Comparison of ENCODE assay signal across 9 cellular contexts in genomic region chr1:209648931-209649776, GRCh38. TPM values are rescaled to one million over a fixed set of nuclear protein-coding genes. Genes with fewer than 3 reads are reported as not detected.
DNase-seq lines count a peak whose midpoint lies in the region; ATAC-seq and TF ChIP-seq lines count a peak whose summit lies in the region.
"Had no signal": no experiment of that assay in that cellular context is flagged by ENCODE, and none has a peak within 500 bp of the region (broad histone marks: within the 10 kb centered on the region; RNA-seq: fewer than 3 reads in every experiment).

No MANE protein-coding gene starts in this region.

- BruUV-seq in Panc1 (replicated peaks; lab: Mats Ljungman, UMichigan): no TSS peak

- ATAC-seq in Panc1: 0 out of 2 replicates have a peak, but pooled peaks have one; percentile 59
- ATAC-seq in esophagus mucosa: peak; percentile 25
- peak; percentile 66 to 84 (median 68) for ATAC-seq in psoas muscle
- ATAC-seq in HG02970 (IDR thresholded peaks at IDR 0.05; ENCODE audit: low FRiP score, unreplicated experiment): no peak
- ATAC-seq in GM19324 (IDR thresholded peaks at IDR 0.05; ENCODE audit: low FRiP score, unreplicated experiment): no peak
- no peak for ATAC-seq in CD8-positive, alpha-beta T cell

- no peak overlapping the region for H3K27ac ChIP-seq in Panc1 (ENCODE audit: low read length)
- H3K27ac ChIP-seq in psoas muscle: peak overlapping the region; percentile 74
- no peak overlapping the region for H3K27ac ChIP-seq in CD8-positive, alpha-beta T cell (ENCODE audit: low read depth, low read length)

- H3K4me3 Mint-ChIP-seq in CD8-positive, alpha-beta T cell: no peak overlapping the region

- intact Hi-C loops in Panc1 (cut with micrococcal nuclease; ENCODE audit: unreplicated experiment) (no loop called here), psoas muscle (cut with DNase I) (no loop called here)
- intact Hi-C loops in CD8-positive, alpha-beta T cell (cut with DNase I, micrococcal nuclease): no loop called here

- H3K4me1 ChIP-seq in Panc1 (ENCODE audit: control insufficient read depth, insufficient read depth, low read length) (peaks cover 5% of the 10 kb centered on the region), psoas muscle (peaks cover 50% of the 10 kb centered on the region)
- peaks cover 6% of the 10 kb centered on the region for H3K4me1 ChIP-seq in CD8-positive, alpha-beta T cell (ENCODE audit: insufficient read depth, low read length)

- H3K27me3 Mint-ChIP-seq in CD8-positive, alpha-beta T cell (ENCODE audit: low read depth): no peaks in the 10 kb centered on the region

- CTCF ChIA-PET in Panc1 (lab: Charles Lee): no interaction called here
- CTCF ChIA-PET in CD8-positive, alpha-beta T cell (lab: Charles Lee): interaction anchor here (0.6 to 1.8 kb wide), 6 partner anchors 14 to 174 kb away, joined by 3 to 7 read pairs (median 3); no protein-coding TSS in a partner anchor

- DNase-seq in ELR (ENCODE audit: low read depth): peak; percentile 98
- peak; percentile 55 for DNase-seq in Panc1 (ENCODE audit: low read depth, low spot score)
- DNase-seq in psoas muscle: no peak
- DNase-seq in cerebellar nuclear complex (lab: John Stamatoyannopoulos, UW): no peak
- no peak for DNase-seq in CD8-positive, alpha-beta T cell
- DNase-seq: central memory CD4-positive, alpha-beta T cell had no signal

- H3K9me3 ChIP-seq in Panc1 (ENCODE audit: control insufficient read depth, insufficient read depth, low read depth, low read length) (no peaks in the 10 kb centered on the region), psoas muscle (no peaks in the 10 kb centered on the region)
- H3K9me3 ChIP-seq in CD8-positive, alpha-beta T cell (ENCODE audit: low read length): no peaks in the 10 kb centered on the region

- H3K4me3 ChIP-seq in Panc1 (ENCODE audit: low read depth in 2 of 2, low read length in 2 of 2): no peak overlapping the region
- H3K4me3 ChIP-seq in psoas muscle: no peak overlapping the region
- no peak overlapping the region for H3K4me3 ChIP-seq in CD8-positive, alpha-beta T cell (ENCODE audit: low read depth, low read length)

- peaks cover 4% of the 10 kb centered on the region for H3K4me1 Mint-ChIP-seq in CD8-positive, alpha-beta T cell (ENCODE audit: low read depth)

- POLR2A ChIA-PET in Panc1 (lab: Charles Lee): no interaction called here
- POLR2A ChIA-PET in CD8-positive, alpha-beta T cell (lab: Charles Lee): no interaction called here

- H3K27me3 ChIP-seq in Panc1 (ENCODE audit: control insufficient read depth, insufficient read depth, low read length) (no peaks in the 10 kb centered on the region), psoas muscle (ENCODE audit: insufficient read depth in 3 of 3, low read length in 2 of 3) (no peaks in the 10 kb centered on the region)
- H3K27me3 ChIP-seq in CD8-positive, alpha-beta T cell (ENCODE audit: insufficient read depth, low read length): no peaks in the 10 kb centered on the region

- TF ChIP-seq CTCF in Panc1 (IDR thresholded peaks at IDR 0.05) (no peak), psoas muscle (IDR thresholded peaks at IDR 0.05) (no peak)
- no peak for TF ChIP-seq CTCF in CD8-positive, alpha-beta T cell (IDR thresholded peaks at IDR 0.05)

- H3K9me3 Mint-ChIP-seq in CD8-positive, alpha-beta T cell: no peaks in the 10 kb centered on the region

- no peak overlapping the region for H3K27ac Mint-ChIP-seq in CD8-positive, alpha-beta T cell

- WGBS in psoas muscle, 3 donors: 36 to 48% (median 41%) methylated on average over 6 of the region's 6 CpGs

- H3K36me3 ChIP-seq in Panc1 (ENCODE audit: control insufficient read depth, insufficient read depth, low read length) (no peaks in the 10 kb centered on the region), psoas muscle (ENCODE audit: insufficient read depth in 1 of 2, low read depth in 1 of 2) (no peaks in the 10 kb centered on the region)
- no peaks in the 10 kb centered on the region for H3K36me3 ChIP-seq in CD8-positive, alpha-beta T cell (ENCODE audit: insufficient read depth, low read length)

- in situ Hi-C loops in Panc1 (cut with HindIII; ENCODE audit: low pct_unique_long_range_greater_than_20kb, low sequenced_read_pairs): no loop called here

- H3K36me3 Mint-ChIP-seq in CD8-positive, alpha-beta T cell: no peaks in the 10 kb centered on the region

RNA-seq across cellular contexts. Expression of gene LAMB3, which starts 3.1 kb away (rescaled TPM):
- total RNA-seq in Panc1 (2021; ENCODE audit: unreplicated experiment): 0.85 TPM
- 0.21 TPM for polyA plus RNA-seq in Panc1 (2012; ENCODE audit: insufficient read length)
- 76.7 TPM for total RNA-seq in esophagus mucosa
- total RNA-seq in psoas muscle: 1 to 10 TPM in 3 of 4 donors, under 1 TPM in 1; 0.88 to 2.7 (median 1.8) TPM
- polyA plus RNA-seq in psoas muscle: 1 to 10 TPM in 2 of 3 donors, under 1 TPM in 1; 0.98 to 2.6 (median 2.0) TPM
- total RNA-seq in CD8-positive, alpha-beta T cell: not detected

RNA-seq across cellular contexts. Expression of gene G0S2, which starts 26.1 kb away (rescaled TPM):
- total RNA-seq in Panc1 (2021; ENCODE audit: unreplicated experiment) (2.5 TPM), esophagus mucosa (2.3 TPM), psoas muscle (100 to 1,000 TPM in 2 of 4 donors, 10 to 100 TPM in 2; 50.0 to 468 (median 92.8) TPM)
- polyA plus RNA-seq in Panc1 (2012; ENCODE audit: insufficient read length): 0.86 TPM
- polyA plus RNA-seq in psoas muscle: 100 to 1,000 TPM in 1 of 3 donors, 10 to 100 TPM in 2; 49.9 to 561 (median 89.0) TPM
- total RNA-seq in CD8-positive, alpha-beta T cell: 1 to 10 TPM; 1.4 to 1.5 TPM

RNA-seq across cellular contexts. Expression of gene HSD11B1, which starts 55.5 kb away (rescaled TPM):
- total RNA-seq in Panc1 (2021; ENCODE audit: unreplicated experiment) (not detected), esophagus mucosa (0.36 TPM), psoas muscle (1 to 10 TPM; 1.3 to 3.0 (median 2.1) TPM)
- not detected for polyA plus RNA-seq in Panc1 (2012; ENCODE audit: insufficient read length)
- polyA plus RNA-seq in psoas muscle: 1 to 10 TPM; 1.0 to 2.0 (median 1.2) TPM
- not detected for total RNA-seq in CD8-positive, alpha-beta T cell

Comparison
In these comparisons a context has a peak if more than half of its experiments do, and no peak if none do; other contexts are left out.
1. DNase-seq: peak in ELR (single experiment) and Panc1 (single experiment); none in psoas muscle (0 of 2), cerebellar nuclear complex (0 of 2) and CD8-positive, alpha-beta T cell (0 of 7).
2. ATAC-seq: peak in Panc1 (single experiment), esophagus mucosa (single experiment) and psoas muscle (4 of 4); none in HG02970 (single experiment), GM19324 (single experiment) and CD8-positive, alpha-beta T cell (single experiment).
3. RNA of gene LAMB3, which starts 3.1 kb away (total RNA-seq): 76.7 TPM in esophagus mucosa (single experiment); 0.88 to 2.7 TPM in psoas muscle, 0.85 TPM in Panc1 (single experiment) and not detected in CD8-positive, alpha-beta T cell; every median in the first group is over 10 times any median in the second.
4. RNA of gene G0S2, which starts 26.1 kb away (total RNA-seq): 50.0 to 468 TPM in psoas muscle; 2.5 TPM in Panc1 (single experiment), 2.3 TPM in esophagus mucosa (single experiment) and 1.4 to 1.5 TPM in CD8-positive, alpha-beta T cell; every median in the first group is over 10 times any median in the second.